24 cellular contexts compared by ENCODE assay signal in genomic region chr1:243229526-243229925, GRCh38.
"Had no signal": no experiment of that assay in that cellular context is flagged by ENCODE, and none has a peak within 500 bp of the region (broad histone marks: within the 10 kb centered on the region; RNA-seq: fewer than 3 reads in every experiment).

No MANE protein-coding gene starts in this region.

- H3K27me3 ChIP-seq: Peyer's patch, SJCRH30 had no signal

- H3K36me3 ChIP-seq: Peyer's patch had no signal

- H3K4me3 ChIP-seq: Peyer's patch, SJCRH30 had no signal

- DNase-seq: IMR-90; Kasumi-1; KG1; MM.1S; NCI-H1092 treated with DMSO at 0.1 percent for 48 hours; NCI-H146; NCI-H1694 treated with DMSO at 0.1 percent for 48 hours; NCI-H1930; NCI-H2081; NCI-H2107; NCI-H2227 treated with DMSO at 0.1 percent for 48 hours; NCI-H446; NCI-H510A; NCI-H524 treated with DMSO at 0.1 percent for 48 hours; NCI-H69; NCI-H774; NK-92 treated with Interleukin-12 subunit alpha and Interleukin-12 subunit beta, amount 100 ng/mL, for 24 hours; PC-3; Peyer's patch; SHP77 treated with DMSO at 0.1 percent for 48 hours; SJCRH30 had no signal

- ATAC-seq: HepG2, PC-3, Right ventricle myocardium inferior, SK-N-SH treated with all-trans-retinoic acid at 6 μM for 48 hours had no signal

- H3K4me1 ChIP-seq: Peyer's patch, SJCRH30 had no signal

- FAIRE-seq: HepG2 had no signal

- H3K27ac ChIP-seq: Peyer's patch, SJCRH30 had no signal
